Comparison of ENCODE assay signal across 26 cellular contexts in genomic region chr3:149044329-149045083, GRCh38. TPM values are rescaled to one million over a fixed set of nuclear protein-coding genes. Genes with fewer than 3 reads are reported as not detected.
DNase-seq lines count a peak whose midpoint lies in the region; ATAC-seq and TF ChIP-seq lines count a peak whose summit lies in the region.
"Had no signal": no experiment of that assay in that cellular context is flagged by ENCODE, and none has a peak within 500 bp of the region (broad histone marks: within the 10 kb centered on the region; RNA-seq: fewer than 3 reads in every experiment).

No MANE protein-coding gene starts in this region.

- H3K4me1 ChIP-seq in CD4-positive, CD25-positive, alpha-beta regulatory T cell (ENCODE audit: control insufficient read depth, insufficient read depth, low read length, poor library complexity, severe bottlenecking): no peaks in the 10 kb centered on the region
- no peaks in the 10 kb centered on the region for H3K4me1 ChIP-seq in GM23338 (ENCODE audit: insufficient read depth)

- no peaks in the 10 kb centered on the region for H3K27me3 ChIP-seq in CD4-positive, CD25-positive, alpha-beta regulatory T cell (ENCODE audit: control insufficient read depth, insufficient read depth, low read length)
- H3K27me3 ChIP-seq in GM23338 (ENCODE audit: insufficient read depth): no peaks in the 10 kb centered on the region
- H3K27me3 ChIP-seq: BLaER1 treated with 17β-estradiol and CSF1 and Interleukin-3, amounts not matched to agents 10 nM and 100 nM had no signal

- peak overlapping the region in 2 of 3 donors; percentile 1 to 32 for H3K27ac Mint-ChIP-seq in CD4-positive, CD25-positive, alpha-beta regulatory T cell
- H3K27ac Mint-ChIP-seq in GM23338 (no peak overlapping the region), WTC11 (peak overlapping the region; percentile 4; the same call in 1 of the 2 replicates), nephron progenitor cell (peak overlapping the region; percentile 18)
- no peak overlapping the region for H3K27ac Mint-ChIP-seq in naive thymus-derived CD8-positive, alpha-beta T cell
- H3K27ac Mint-ChIP-seq: IgD-negative memory B cell had no signal

- H3K9me3 ChIP-seq in CD4-positive, CD25-positive, alpha-beta regulatory T cell (ENCODE audit: control insufficient read depth in 2 of 2, low read length in 2 of 2): no peaks in the 10 kb centered on the region
- H3K9me3 ChIP-seq: A549; BLaER1 treated with 17β-estradiol and CSF1 and Interleukin-3, amounts not matched to agents 10 nM and 100 nM had no signal

- H3K4me3 Mint-ChIP-seq in CD4-positive, CD25-positive, alpha-beta regulatory T cell: no peak overlapping the region
- H3K4me3 Mint-ChIP-seq in GM23338 (no peak overlapping the region), WTC11 (no peak overlapping the region), nephron progenitor cell (no peak overlapping the region)
- H3K4me3 Mint-ChIP-seq in naive thymus-derived CD8-positive, alpha-beta T cell: no peak overlapping the region
- H3K4me3 Mint-ChIP-seq: CD4-positive, alpha-beta memory T cell; IgD-negative memory B cell had no signal

- H4K20me1 ChIP-seq in GM23338 (replicated peaks; ENCODE audit: insufficient read depth): no peaks in the 10 kb centered on the region
- H4K20me1 ChIP-seq: BLaER1 treated with 17β-estradiol and CSF1 and Interleukin-3, amounts not matched to agents 10 nM and 100 nM had no signal

- H3K79me2 ChIP-seq in GM23338 (replicated peaks; ENCODE audit: insufficient read depth): no peaks in the 10 kb centered on the region

- peaks cover 6% of the 10 kb centered on the region for H3K36me3 ChIP-seq in CD4-positive, CD25-positive, alpha-beta regulatory T cell (ENCODE audit: control insufficient read depth, insufficient read depth, low read length)
- H3K36me3 ChIP-seq in GM23338 (ENCODE audit: insufficient read depth): peaks cover 18% of the 10 kb centered on the region

- no peak for DNase-seq in CD4-positive, CD25-positive, alpha-beta regulatory T cell
- DNase-seq in GM23338 (ENCODE audit: low spot score): no peak
- DNase-seq in WTC11 (ENCODE audit: low spot score): no peak
- no peak for DNase-seq in nephron progenitor cell
- DNase-seq in OCI-M2 (lab: John Stamatoyannopoulos, UW; ENCODE audit: unreplicated experiment): no peak
- no peak for DNase-seq in stimulated activated CD4-positive, alpha-beta T cell treated with anti-CD3 and anti-CD28 coated beads, Interleukin-4, amount 100 ng/mL, for 24 hours
- no peak for DNase-seq in naive thymus-derived CD8-positive, alpha-beta T cell
- DNase-seq: AML-193; CD4-positive, alpha-beta memory T cell; COR-L47; DMS53; NCI-H1048; NCI-H1417 treated with DMSO at 0.1 percent for 48 hours; NCI-H1694 treated with DMSO at 0.1 percent for 48 hours; NCI-H2081; NCI-H2227 treated with DMSO at 0.1 percent for 48 hours; NCI-H69; SIG-M5 had no signal

- no peaks in the 10 kb centered on the region for H3K9me3 Mint-ChIP-seq in CD4-positive, CD25-positive, alpha-beta regulatory T cell
- H3K9me3 Mint-ChIP-seq in GM23338: no peaks in the 10 kb centered on the region
- no peaks in the 10 kb centered on the region for H3K9me3 Mint-ChIP-seq in WTC11
- H3K9me3 Mint-ChIP-seq in nephron progenitor cell: no peaks in the 10 kb centered on the region
- no peaks in the 10 kb centered on the region for H3K9me3 Mint-ChIP-seq in naive thymus-derived CD8-positive, alpha-beta T cell
- H3K9me3 Mint-ChIP-seq: CD4-positive, alpha-beta memory T cell; IgD-negative memory B cell had no signal

- no peak for ATAC-seq in CD4-positive, CD25-positive, alpha-beta regulatory T cell (ENCODE audit: low read depth in 2 of 2)
- ATAC-seq in GM23338 (no peak), WTC11 (no peak), GM18868 (IDR thresholded peaks at IDR 0.05; ENCODE audit: unreplicated experiment) (no peak)
- ATAC-seq in naive thymus-derived CD8-positive, alpha-beta T cell: no peak
- ATAC-seq: A549, HCT116 had no signal

- H3K4me1 Mint-ChIP-seq in CD4-positive, CD25-positive, alpha-beta regulatory T cell: peaks cover 14 to 34% (median 20%) of the 10 kb centered on the region in 4 donors
- H3K4me1 Mint-ChIP-seq in GM23338 (no peaks in the 10 kb centered on the region), WTC11 (no peaks in the 10 kb centered on the region), nephron progenitor cell (no peaks in the 10 kb centered on the region)
- H3K4me1 Mint-ChIP-seq in naive thymus-derived CD8-positive, alpha-beta T cell: peaks cover 2 to 17% (median 12%) of the 10 kb centered on the region in 4 donors

- CTCF ChIA-PET in WTC11 (lab: Charles Lee): no interaction called here

- H3K9me2 ChIP-seq in GM23338 (ENCODE audit: insufficient read depth): no peaks in the 10 kb centered on the region

- no peak overlapping the region for H2AFZ ChIP-seq in GM23338

- H3K36me3 Mint-ChIP-seq in CD4-positive, CD25-positive, alpha-beta regulatory T cell: peaks cover 18% of the 10 kb centered on the region
- peaks cover 30% of the 10 kb centered on the region; the same call in 2 of the 3 replicates for H3K36me3 Mint-ChIP-seq in GM23338 (ENCODE audit: low read depth)
- H3K36me3 Mint-ChIP-seq in WTC11: peaks cover 41% of the 10 kb centered on the region
- H3K36me3 Mint-ChIP-seq in nephron progenitor cell (ENCODE audit: low read depth): peaks cover 64% of the 10 kb centered on the region
- peaks cover 4 to 70% (median 34%) of the 10 kb centered on the region in 3 donors for H3K36me3 Mint-ChIP-seq in naive thymus-derived CD8-positive, alpha-beta T cell

- no peak overlapping the region for H3K4me2 ChIP-seq in GM23338
- H3K4me2 ChIP-seq: A549; BLaER1 treated with 17β-estradiol and CSF1 and Interleukin-3, amounts not matched to agents 10 nM and 100 nM had no signal

- TF ChIP-seq CTCF in GM23338 (conservative IDR thresholded peaks at IDR 0.05; ENCODE audit: low read depth in 2 of 2): no peak
- TF ChIP-seq CTCF in WTC11 (IDR thresholded peaks at IDR 0.05): no peak
- TF ChIP-seq CTCF in nephron progenitor cell (IDR thresholded peaks at IDR 0.05): no peak

- H3F3A ChIP-seq in GM23338 (replicated peaks; ENCODE audit: low read depth): no peaks in the 10 kb centered on the region

- H3K27ac ChIP-seq in CD4-positive, CD25-positive, alpha-beta regulatory T cell (ENCODE audit: insufficient read depth, low read length, poor library complexity, severe bottlenecking): no peak overlapping the region
- 0 out of 2 replicates have a peak overlapping the region, but pooled peaks have one; percentile 4 for H3K27ac ChIP-seq in GM23338 (ENCODE audit: low read depth)
- H3K27ac ChIP-seq: A549; BLaER1 treated with 17β-estradiol and CSF1 and Interleukin-3, amounts not matched to agents 10 nM and 100 nM; HL-60; KMS-11; SK-N-MC had no signal

- H3K27me3 Mint-ChIP-seq in CD4-positive, CD25-positive, alpha-beta regulatory T cell: no peaks in the 10 kb centered on the region
- no peaks in the 10 kb centered on the region for H3K27me3 Mint-ChIP-seq in GM23338 (ENCODE audit: insufficient read depth, low read depth, poor library complexity)
- H3K27me3 Mint-ChIP-seq in WTC11 (ENCODE audit: low read depth): no peaks in the 10 kb centered on the region
- no peaks in the 10 kb centered on the region for H3K27me3 Mint-ChIP-seq in nephron progenitor cell (ENCODE audit: low read depth, poor library complexity)
- no peaks in the 10 kb centered on the region for H3K27me3 Mint-ChIP-seq in naive thymus-derived CD8-positive, alpha-beta T cell
- H3K27me3 Mint-ChIP-seq: CD4-positive, alpha-beta memory T cell; IgD-negative memory B cell had no signal

- no peak overlapping the region for H3K4me3 ChIP-seq in CD4-positive, CD25-positive, alpha-beta regulatory T cell (ENCODE audit: low read depth, low read length)
- no peak overlapping the region for H3K4me3 ChIP-seq in GM23338
- H3K4me3 ChIP-seq: A549; BLaER1 treated with 17β-estradiol and CSF1 and Interleukin-3, amounts not matched to agents 10 nM and 100 nM; SK-N-MC had no signal

- POLR2A ChIA-PET in WTC11 (lab: Charles Lee): no interaction called here
- POLR2A ChIA-PET in naive thymus-derived CD8-positive, alpha-beta T cell (lab: Charles Lee): no interaction called here

TF ChIP-seq in WTC11, 78 proteins besides CTCF, POLR2A, EP300 and RAD21:
- TF ChIP-seq NFYB (CRISPR knock-in tag; conservative IDR thresholded peaks at IDR 0.05; ENCODE audit: low read depth) (no peak), SOX15 (CRISPR knock-in tag; IDR thresholded peaks at IDR 0.05) (no peak)
TF ChIP-seq in WTC11: peak in this region for 0.

RNA-seq across cellular contexts. Expression of gene HLTF, which starts 41.8 kb away (rescaled TPM):
- 9.8 TPM for total RNA-seq in CD4-positive, CD25-positive, alpha-beta regulatory T cell
- 10 to 100 TPM; 14.9 to 18.9 (median 17.8) TPM for polyA plus RNA-seq in CD4-positive, CD25-positive, alpha-beta regulatory T cell
- 87.6 and 89.5 TPM in 2 replicates for total RNA-seq in GM23338 (2014; rRNA removed; shearing (Covaris generic))
- 118 and 146 TPM in 2 replicates for polyA plus RNA-seq in GM23338 (2016; fragmentation: Nextera tagmentation; extraction: Ambion mirVana)
- total RNA-seq in WTC11 (2021): 62.4 to 84.0 TPM (median 73.8 TPM) in 3 replicates
- 10 to 100 TPM; 29.0 to 34.6 TPM for total RNA-seq in naive thymus-derived CD8-positive, alpha-beta T cell
- polyA plus RNA-seq in naive thymus-derived CD8-positive, alpha-beta T cell: 10 to 100 TPM; 26.1 to 31.3 (median 31.0) TPM

RNA-seq across cellular contexts. Expression of gene GYG1, which starts 53.2 kb away (rescaled TPM):
- 19.2 TPM for total RNA-seq in CD4-positive, CD25-positive, alpha-beta regulatory T cell
- polyA plus RNA-seq in CD4-positive, CD25-positive, alpha-beta regulatory T cell: 10 to 100 TPM; 56.4 to 59.3 (median 57.6) TPM
- 40.9 and 45.6 TPM in 2 replicates for total RNA-seq in GM23338 (2014; rRNA removed; shearing (Covaris generic))
- 30.4 and 33.2 TPM in 2 replicates for polyA plus RNA-seq in GM23338 (2016; fragmentation: Nextera tagmentation; extraction: Ambion mirVana)
- total RNA-seq in WTC11 (2021): 34.8 to 43.1 TPM (median 41.7 TPM) in 3 replicates
- 10 to 100 TPM; 18.7 to 21.1 TPM for total RNA-seq in naive thymus-derived CD8-positive, alpha-beta T cell
- polyA plus RNA-seq in naive thymus-derived CD8-positive, alpha-beta T cell: 10 to 100 TPM; 23.4 to 28.0 (median 25.1) TPM

Comparison
In these comparisons a context has a peak if more than half of its experiments do, and no peak if none do; other contexts are left out.
1. H3K27ac Mint-ChIP-seq: peak in CD4-positive, CD25-positive, alpha-beta regulatory T cell (2 of 3), WTC11 (single experiment) and nephron progenitor cell (single experiment); none in GM23338 (single experiment) and naive thymus-derived CD8-positive, alpha-beta T cell (0 of 10).